12 cellular contexts compared by ENCODE assay signal in the genomic region with DNA sequence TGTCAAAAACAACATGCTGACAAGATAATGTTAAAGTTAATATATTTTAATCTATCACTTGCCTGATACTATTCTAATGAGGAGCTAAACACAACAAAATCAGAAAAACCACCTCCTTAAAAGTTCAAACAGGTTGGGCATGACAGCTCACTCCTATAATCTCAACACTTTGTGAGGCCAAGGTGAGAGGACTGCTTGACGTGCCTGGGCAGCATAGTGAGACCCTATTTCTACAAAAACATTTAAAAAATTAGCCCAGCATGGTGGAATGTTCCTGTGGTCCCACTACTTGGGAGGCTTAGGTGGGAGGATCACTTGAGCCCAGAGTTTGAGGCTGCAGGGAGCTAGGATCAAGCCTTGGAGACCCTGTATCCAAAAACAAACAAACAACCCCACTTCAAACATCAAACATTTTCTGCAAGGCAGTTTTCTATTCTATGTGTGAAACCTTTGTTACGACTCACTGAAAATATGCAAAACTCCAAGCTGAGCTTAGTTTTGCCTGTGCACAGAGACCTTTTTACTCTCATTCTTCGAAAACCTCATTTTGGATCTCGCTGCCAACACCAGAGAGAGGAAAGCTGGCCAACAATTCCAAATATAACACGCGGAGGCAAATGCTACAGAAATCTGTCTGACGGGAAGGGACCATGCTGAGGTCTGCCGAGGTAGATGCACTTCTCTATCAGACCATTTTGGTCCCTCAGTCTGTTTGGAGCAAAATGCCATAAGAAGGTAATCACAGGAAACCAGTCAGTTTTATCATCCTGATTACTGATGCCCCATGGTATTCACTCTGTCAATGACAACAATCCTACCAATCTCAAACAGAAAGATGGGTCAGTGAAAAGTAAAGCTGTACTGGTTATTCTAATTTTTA. TPM values are rescaled to one million over a fixed set of nuclear protein-coding genes. Genes with fewer than 3 reads are reported as not detected.
DNase-seq lines count a peak whose midpoint lies in the region; ATAC-seq and TF ChIP-seq lines count a peak whose summit lies in the region.
"Had no signal": no experiment of that assay in that cellular context is flagged by ENCODE, and none has a peak within 500 bp of the region (broad histone marks: within the 10 kb centered on the region; RNA-seq: fewer than 3 reads in every experiment).

No MANE protein-coding gene starts in this region.

- H3K27me3 ChIP-seq in PC-3 (ENCODE audit: low read length) (no peaks in the 10 kb centered on the region), endodermal cell (ENCODE audit: control insufficient read depth, insufficient read depth, low read length, poor library complexity, severe bottlenecking) (no peaks in the 10 kb centered on the region), smooth muscle cell (ENCODE audit: low read depth) (no peaks in the 10 kb centered on the region)
- H3K27me3 ChIP-seq: adrenal gland had no signal

- peaks cover 65% of the 10 kb centered on the region for H3K36me3 Mint-ChIP-seq in T-helper 2 cell treated with Interferon-gamma antibody and Interleukin-4, amounts not matched to agents 5 μg/mL and 100 μg/mL, for 36 hours (ENCODE audit: low read depth)
- peaks cover 55% of the 10 kb centered on the region for H3K36me3 Mint-ChIP-seq in endodermal cell (ENCODE audit: low read depth)

- H3K27me3 Mint-ChIP-seq in T-helper 2 cell treated with Interferon-gamma antibody and Interleukin-4, amounts not matched to agents 5 μg/mL and 100 μg/mL, for 36 hours (ENCODE audit: low read depth): no peaks in the 10 kb centered on the region
- H3K27me3 Mint-ChIP-seq in endodermal cell (ENCODE audit: insufficient read depth): no peaks in the 10 kb centered on the region

- H3K27ac ChIP-seq in PC-3 (ENCODE audit: low read length) (peak overlapping the region; percentile 99), endodermal cell (ENCODE audit: low read depth, low read length) (no peak overlapping the region), smooth muscle cell (ENCODE audit: low read depth) (peak overlapping the region; percentile 36)
- H3K27ac ChIP-seq: A549 had no signal

- H3K4me3 Mint-ChIP-seq in T-helper 2 cell treated with Interferon-gamma antibody and Interleukin-4, amounts not matched to agents 5 μg/mL and 100 μg/mL, for 36 hours: peak overlapping the region; percentile 97
- no peak overlapping the region for H3K4me3 Mint-ChIP-seq in endodermal cell

- peak overlapping the region; percentile 4 for H3K27ac Mint-ChIP-seq in T-helper 2 cell treated with Interferon-gamma antibody and Interleukin-4, amounts not matched to agents 5 μg/mL and 100 μg/mL, for 36 hours
- peak overlapping the region; percentile 57 for H3K27ac Mint-ChIP-seq in endodermal cell

- peaks cover 94% of the 10 kb centered on the region for H3K79me2 ChIP-seq in PC-3 (ENCODE audit: low read length)
- peaks cover 97% of the 10 kb centered on the region for H3K79me2 ChIP-seq in smooth muscle cell (ENCODE audit: low read depth)

- CTCF ChIA-PET in PC-3 (lab: Charles Lee): no interaction called here

- ATAC-seq in PC-3: no peak
- ATAC-seq: A549 had no signal

- H3K4me1 ChIP-seq in PC-3 (ENCODE audit: insufficient read depth, low read length) (peaks cover 32% of the 10 kb centered on the region), endodermal cell (ENCODE audit: control insufficient read depth, insufficient read depth, low read length) (peaks cover 8% of the 10 kb centered on the region), smooth muscle cell (ENCODE audit: low read depth) (peaks cover 34% of the 10 kb centered on the region)

- H3K9me3 Mint-ChIP-seq in T-helper 2 cell treated with Interferon-gamma antibody and Interleukin-4, amounts not matched to agents 5 μg/mL and 100 μg/mL, for 36 hours: no peaks in the 10 kb centered on the region
- no peaks in the 10 kb centered on the region for H3K9me3 Mint-ChIP-seq in endodermal cell

- POLR2A ChIA-PET in PC-3 (lab: Charles Lee; ENCODE audit: unreplicated experiment): no interaction called here

- intact Hi-C loops in PC-3 (cut with micrococcal nuclease): loop anchor here (5.0 kb wide), 1 partner anchor 43 kb away; the partner anchor contains the start of gene DHRS13

- no TSS peak for BruUV-seq in PC-3 (replicated peaks; lab: Mats Ljungman, UMichigan)

- H3K9ac ChIP-seq in PC-3 (ENCODE audit: low read length) (peak overlapping the region; percentile 80), endodermal cell (ENCODE audit: extremely low read depth, low read length, poor library complexity, severe bottlenecking) (no peak overlapping the region), smooth muscle cell (ENCODE audit: low read depth) (no peak overlapping the region)

- H3K9me3 ChIP-seq in PC-3 (ENCODE audit: low read length): no peaks in the 10 kb centered on the region
- no peaks in the 10 kb centered on the region for H3K9me3 ChIP-seq in endodermal cell (ENCODE audit: control insufficient read depth, low read length)
- no peaks in the 10 kb centered on the region for H3K9me3 ChIP-seq in smooth muscle cell (replicated peaks; ENCODE audit: low read depth)
- H3K9me3 ChIP-seq: A549, adrenal gland had no signal

- H2AFZ ChIP-seq in PC-3 (ENCODE audit: low read length) (no peak overlapping the region), smooth muscle cell (ENCODE audit: low read depth) (no peak overlapping the region)

- H3K4me2 ChIP-seq in PC-3 (ENCODE audit: low read length) (peak overlapping the region; percentile 93), smooth muscle cell (peak overlapping the region; percentile 25)
- H3K4me2 ChIP-seq: A549 had no signal

- no peaks in the 10 kb centered on the region for H4K20me1 ChIP-seq in PC-3 (ENCODE audit: low read length)
- peaks cover 90% of the 10 kb centered on the region for H4K20me1 ChIP-seq in smooth muscle cell (ENCODE audit: low read depth)

- H3K36me3 ChIP-seq in PC-3 (ENCODE audit: low read depth, low read length) (peaks cover 16% of the 10 kb centered on the region; the same call in 1 of the 2 replicates), endodermal cell (ENCODE audit: control insufficient read depth, insufficient read depth, low read length) (peaks cover 54% of the 10 kb centered on the region), smooth muscle cell (ENCODE audit: low read depth) (peaks cover 3% of the 10 kb centered on the region)

- H3K4me3 ChIP-seq in PC-3 (ENCODE audit: low read length) (no peak overlapping the region), endodermal cell (ENCODE audit: low read length) (no peak overlapping the region), smooth muscle cell (no peak overlapping the region)
- H3K4me3 ChIP-seq: A549, adrenal gland had no signal

- no peaks in the 10 kb centered on the region for H3K9me2 ChIP-seq in PC-3 (replicated peaks; ENCODE audit: low read length)

- H3F3A ChIP-seq in PC-3 (ENCODE audit: low read length, unreplicated experiment): no peaks in the 10 kb centered on the region
- peaks cover 22% of the 10 kb centered on the region for H3F3A ChIP-seq in smooth muscle cell (ENCODE audit: low read depth)

- peaks cover 51% of the 10 kb centered on the region for H3K4me1 Mint-ChIP-seq in T-helper 2 cell treated with Interferon-gamma antibody and Interleukin-4, amounts not matched to agents 5 μg/mL and 100 μg/mL, for 36 hours (ENCODE audit: low read depth)
- peaks cover 37% of the 10 kb centered on the region for H3K4me1 Mint-ChIP-seq in endodermal cell

- DNase-seq in T-helper 2 cell treated with Interferon-gamma antibody and Interleukin-4, amounts not matched to agents 5 μg/mL and 100 μg/mL, for 36 hours (ENCODE audit: low spot score): no peak
- DNase-seq in T-helper 2 cell (no peak), PC-3 (peak; percentile 29), endodermal cell (no peak), smooth muscle cell (lab: John Stamatoyannopoulos, UW; ENCODE audit: unreplicated experiment) (no peak), SIG-M5 (lab: John Stamatoyannopoulos, UW) (no peak), GDM1 (lab: John Stamatoyannopoulos, UW) (no peak), NCI-H2227 treated with DMSO at 0.1 percent for 48 hours (lab: John Stamatoyannopoulos, UW) (no peak)
- DNase-seq: retina, SHP77 had no signal

- WGBS in endodermal cell (ENCODE audit: insufficient coverage in 1 of 2, insufficient read length in 1 of 2), 2 experiments: 91 to 98% methylated on average over 6 to 8 of the region's 8 CpGs
- 94% methylated on average over 8 of the region's 8 CpGs for WGBS in smooth muscle cell (ENCODE audit: low lambda C conversion rate)

- no peak for TF ChIP-seq CTCF in PC-3 (conservative IDR thresholded peaks at IDR 0.05; ENCODE audit: low read depth, low read length)
- no peak for TF ChIP-seq CTCF in endodermal cell (conservative IDR thresholded peaks at IDR 0.05)
- no peak for TF ChIP-seq CTCF in smooth muscle cell (IDR thresholded peaks at IDR 0.05; ENCODE audit: borderline replicate concordance, insufficient read depth, poor library complexity, severe bottlenecking)

RNA-seq across cellular contexts. Expression of gene PHF12, which starts 6.2 kb away (rescaled TPM):
- 20.6 and 25.0 TPM in 2 replicates for total RNA-seq in PC-3 (2014; rRNA removed)
- total RNA-seq in endodermal cell: 10 to 100 TPM; 60.0 to 61.0 TPM
- 41.2 TPM for polyA plus RNA-seq in endodermal cell (2013, experiment 1 of 2)
- polyA plus RNA-seq in endodermal cell (2013, experiment 2 of 2): 39.4 TPM
- 17.8 and 18.9 TPM in 2 replicates for total RNA-seq in smooth muscle cell
- 12.2 and 14.0 TPM in 2 replicates for polyA plus RNA-seq in smooth muscle cell

RNA-seq across cellular contexts. Expression of gene DHRS13, which starts 42.2 kb away (rescaled TPM):
- total RNA-seq in PC-3 (2014; rRNA removed): 4.9 and 5.1 TPM in 2 replicates
- total RNA-seq in endodermal cell: 10 to 100 TPM; 19.1 to 24.8 TPM
- polyA plus RNA-seq in endodermal cell (2013, experiment 1 of 2): 17.5 TPM
- polyA plus RNA-seq in endodermal cell (2013, experiment 2 of 2): 14.9 TPM
- total RNA-seq in smooth muscle cell: 6.0 and 8.2 TPM in 2 replicates
- 10.1 and 10.5 TPM in 2 replicates for polyA plus RNA-seq in smooth muscle cell

RNA-seq across cellular contexts. Expression of gene FLOT2, which starts 47.6 kb away (rescaled TPM):
- 23.1 and 34.7 TPM in 2 replicates for total RNA-seq in PC-3 (2014; rRNA removed)
- 100 to 1,000 TPM; 195 to 215 TPM for total RNA-seq in endodermal cell
- 90.5 TPM for polyA plus RNA-seq in endodermal cell (2013, experiment 1 of 2)
- polyA plus RNA-seq in endodermal cell (2013, experiment 2 of 2): 92.9 TPM
- 18.1 and 20.1 TPM in 2 replicates for total RNA-seq in smooth muscle cell
- polyA plus RNA-seq in smooth muscle cell: 40.1 and 58.3 TPM in 2 replicates
